ENCODE assay signal across 15 cellular contexts in genomic region chr3:149781216-149781615, GRCh38. TPM values are rescaled to one million over a fixed set of nuclear protein-coding genes. Genes with fewer than 3 reads are reported as not detected.
DNase-seq lines count a peak whose midpoint lies in the region; ATAC-seq, FAIRE-seq and TF ChIP-seq lines count a peak whose summit lies in the region.
"Had no signal": no experiment of that assay in that cellular context is flagged by ENCODE, and none has a peak within 500 bp of the region (broad histone marks: within the 10 kb centered on the region; RNA-seq: fewer than 3 reads in every experiment).

No MANE protein-coding gene starts in this region.

- CTCF ChIA-PET in endothelial cell of umbilical vein (lab: Charles Lee), result interaction anchor here (1.6 kb wide), 1 partner anchor 15 kb away, joined by 5 read pairs; no protein-coding TSS in a partner anchor

- H3K4me1 ChIP-seq in endothelial cell of umbilical vein (ENCODE audit: control insufficient read depth, extremely low read depth, insufficient read depth, low read length) (peaks cover 8% of the 10 kb centered on the region), transverse colon (no peaks in the 10 kb centered on the region)

- DNase-seq in AML-193 (lab: John Stamatoyannopoulos, UW) (peak; percentile 80 to 82), NOMO-1 treated with dmso at 0.1 percent for 144 hours (lab: John Stamatoyannopoulos, UW; ENCODE audit: unreplicated experiment) (peak; percentile 52), endothelial cell of umbilical vein (ENCODE audit: low read depth, low spot score) (peak; percentile 66), A172 (ENCODE audit: low spot score) (no peak), transverse colon (no peak)
- DNase-seq in activated CD4-positive, alpha-beta T cell treated with anti-CD3 and anti-CD28 coated beads, Interleukin-2, amount 50 U/mL, for 1 hour, result no peak
- DNase-seq: activated CD8-positive, alpha-beta memory T cell treated with anti-CD3 and anti-CD28 coated beads for 24 hours; activated gamma-delta T cell treated with Interleukin-2 at 50 U/mL for 16 hours; DMS153; effector memory CD8-positive, alpha-beta T cell; foreskin fibroblast; NCI-H510A treated with DMSO at 0.1 percent for 48 hours; occipital lobe had no signal

- H3K27me3 ChIP-seq in endothelial cell of umbilical vein (ENCODE audit: control insufficient read depth in 2 of 2, insufficient read depth in 2 of 2, low read length in 2 of 2) (no peaks in the 10 kb centered on the region), transverse colon (no peaks in the 10 kb centered on the region)

- H3K4me3 ChIP-seq in endothelial cell of umbilical vein (replicated peaks in 1 of 3; ENCODE audit: insufficient read depth in 1 of 3, low read depth in 1 of 3, low read length in 3 of 3), result no peak overlapping the region
- no peak overlapping the region for H3K4me3 ChIP-seq in transverse colon

- no peaks in the 10 kb centered on the region for H3K79me2 ChIP-seq in endothelial cell of umbilical vein (ENCODE audit: control insufficient read depth, insufficient read depth, low read length)

- H3K36me3 ChIP-seq in endothelial cell of umbilical vein (ENCODE audit: control insufficient read depth in 2 of 2, extremely low read depth in 1 of 2, insufficient read depth in 2 of 2, low read length in 2 of 2), result no peaks in the 10 kb centered on the region
- no peaks in the 10 kb centered on the region for H3K36me3 ChIP-seq in transverse colon

- intact Hi-C loops in endothelial cell of umbilical vein (cut with micrococcal nuclease), result no loop called here
- intact Hi-C loops in transverse colon (cut with DNase I; ENCODE audit: low total_unique reads), result no loop called here

- H4K20me1 ChIP-seq in endothelial cell of umbilical vein (replicated peaks; ENCODE audit: control insufficient read depth, extremely low read depth, insufficient read depth, low read length), result no peaks in the 10 kb centered on the region

- H2AFZ ChIP-seq in endothelial cell of umbilical vein (ENCODE audit: low read depth, low read length), result peak overlapping the region; percentile 5

- peak; percentile 31 for FAIRE-seq in endothelial cell of umbilical vein (lab: Jason Lieb, UNC)

- POLR2A ChIA-PET in endothelial cell of umbilical vein (lab: Charles Lee), result no interaction called here

- peak; percentile 44 for ATAC-seq in HG02885 (IDR thresholded peaks at IDR 0.05; ENCODE audit: poor library complexity, unreplicated experiment)
- ATAC-seq in HG02610 (IDR thresholded peaks at IDR 0.05; ENCODE audit: unreplicated experiment), result no peak
- ATAC-seq: effector memory CD8-positive, alpha-beta T cell had no signal

- no TSS peak for BruUV-seq in endothelial cell of umbilical vein (replicated peaks; lab: Mats Ljungman, UMichigan)

- WGBS in transverse colon (ENCODE audit: low coverage in 1 of 2), 2 donors, result 76 to 87% methylated on average over 3 to 4 of the region's 4 CpGs

- TF ChIP-seq POLR2A in endothelial cell of umbilical vein (IDR thresholded peaks at IDR 0.05; ENCODE audit: low read depth, low read length) (no peak), transverse colon (IDR thresholded peaks at IDR 0.05) (no peak)

- H3K9ac ChIP-seq in endothelial cell of umbilical vein (replicated peaks; ENCODE audit: extremely low read depth, insufficient read depth, low read length), result no peak overlapping the region

- H3K4me2 ChIP-seq in endothelial cell of umbilical vein (ENCODE audit: insufficient read depth, low read length), result no peak overlapping the region

- no peaks in the 10 kb centered on the region for H3K9me1 ChIP-seq in endothelial cell of umbilical vein (replicated peaks; ENCODE audit: control insufficient read depth, extremely low read depth, insufficient read depth, low read length)

- no peak for TF ChIP-seq EP300 in transverse colon (IDR thresholded peaks at IDR 0.05; ENCODE audit: low read depth)

- in situ Hi-C loops in transverse colon (cut with MboI; ENCODE audit: low pct_ligation_motif_present in 1 of 4, low pct_unique_long_range_greater_than_20kb in 1 of 4, low sequenced_read_pairs in 3 of 4), result no loop called here

- H3K9me3 ChIP-seq in endothelial cell of umbilical vein (replicated peaks; ENCODE audit: control insufficient read depth, insufficient read depth, low read length) (no peaks in the 10 kb centered on the region), transverse colon (no peaks in the 10 kb centered on the region)

- TF ChIP-seq CTCF in endothelial cell of umbilical vein (IDR thresholded peaks at IDR 0.05; ENCODE audit: extremely low read depth in 1 of 2, insufficient read depth in 1 of 2, low read depth in 1 of 2, low read length in 2 of 2) (no peak), transverse colon (IDR thresholded peaks at IDR 0.05) (no peak)

- dilution Hi-C loops in endothelial cell of umbilical vein (cut with MboI; ENCODE audit: extremely low pct_ligation_motif_present, low sequenced_read_pairs), result no loop called here

- H3K27ac ChIP-seq in endothelial cell of umbilical vein (ENCODE audit: insufficient read depth, low read depth, low read length) (no peak overlapping the region), transverse colon (peak overlapping the region in 1 of 4 donors; percentile 26)

TF ChIP-seq in endothelial cell of umbilical vein, 7 proteins besides CTCF, POLR2A, EP300 and RAD21:
- TF ChIP-seq GATA2 (IDR thresholded peaks at IDR 0.05; ENCODE audit: insufficient read depth, insufficient read length, low read depth, low read length) (no peak), MYC (IDR thresholded peaks at IDR 0.05; ENCODE audit: low read depth, low read length) (no peak), POLR2AphosphoS5 (IDR thresholded peaks at IDR 0.05; ENCODE audit: insufficient read depth, low read depth, low read length) (no peak), JUN (IDR thresholded peaks at IDR 0.05; ENCODE audit: borderline replicate concordance, insufficient read depth, insufficient read length, low read depth) (no peak)

RNA-seq across cellular contexts. Expression of gene ANKUB1, which starts 11.1 kb away (rescaled TPM):
- total RNA-seq in endothelial cell of umbilical vein (not detected in 2 replicates), transverse colon (not detected)
- not detected in 2 replicates for polyA plus RNA-seq in endothelial cell of umbilical vein
- not detected in 2 replicates for polyA plus RNA-seq in endothelial cell of umbilical vein (2011; cell fraction: cytosol; rRNA removed)
- 0.33 and 0.56 TPM in 2 replicates for polyA plus RNA-seq in endothelial cell of umbilical vein (2011; cell fraction: nucleus; rRNA removed)
- not detected in 2 replicates for polyA plus RNA-seq in endothelial cell of umbilical vein (2012)
- not detected in 2 replicates for polyA minus RNA-seq in endothelial cell of umbilical vein
- not detected for polyA minus RNA-seq in endothelial cell of umbilical vein (2011; cell fraction: cytosol; rRNA and poly(A)+ RNA removed)
- polyA minus RNA-seq in endothelial cell of umbilical vein (2011; cell fraction: nucleus; rRNA and poly(A)+ RNA removed), result not detected in 2 replicates
- not detected in 2 replicates for total RNA-seq in A172 (2014; rRNA removed; shearing (Covaris generic))

RNA-seq across cellular contexts. Expression of gene COMMD2, which starts 28.9 kb away (rescaled TPM):
- total RNA-seq in endothelial cell of umbilical vein (42.9 and 51.0 TPM in 2 replicates), transverse colon (10 to 100 TPM; 11.3 to 20.2 (median 16.1) TPM)
- 10.7 and 18.3 TPM in 2 replicates for polyA plus RNA-seq in endothelial cell of umbilical vein
- polyA plus RNA-seq in endothelial cell of umbilical vein (2011; cell fraction: cytosol; rRNA removed), result 36.3 and 38.6 TPM in 2 replicates
- 16.7 and 21.6 TPM in 2 replicates for polyA plus RNA-seq in endothelial cell of umbilical vein (2011; cell fraction: nucleus; rRNA removed)
- polyA plus RNA-seq in endothelial cell of umbilical vein (2012), result 20.0 and 26.4 TPM in 2 replicates
- polyA minus RNA-seq in endothelial cell of umbilical vein, result 11.8 and 13.6 TPM in 2 replicates
- polyA minus RNA-seq in endothelial cell of umbilical vein (2011; cell fraction: cytosol; rRNA and poly(A)+ RNA removed), result 15.7 TPM
- polyA minus RNA-seq in endothelial cell of umbilical vein (2011; cell fraction: nucleus; rRNA and poly(A)+ RNA removed), result 11.2 and 19.7 TPM in 2 replicates
- 50.4 and 74.3 TPM in 2 replicates for total RNA-seq in A172 (2014; rRNA removed; shearing (Covaris generic))

RNA-seq across cellular contexts. Expression of gene RNF13, which starts 31.8 kb away (rescaled TPM):
- total RNA-seq in endothelial cell of umbilical vein, result 27.1 and 29.5 TPM in 2 replicates
- polyA plus RNA-seq in endothelial cell of umbilical vein, result 14.8 and 16.4 TPM in 2 replicates
- 20.3 and 22.2 TPM in 2 replicates for polyA plus RNA-seq in endothelial cell of umbilical vein (2011; cell fraction: cytosol; rRNA removed)
- polyA plus RNA-seq in endothelial cell of umbilical vein (2011; cell fraction: nucleus; rRNA removed), result 23.1 and 24.2 TPM in 2 replicates
- polyA plus RNA-seq in endothelial cell of umbilical vein (2012), result 18.0 and 28.6 TPM in 2 replicates
- polyA minus RNA-seq in endothelial cell of umbilical vein, result 39.7 and 49.4 TPM in 2 replicates
- polyA minus RNA-seq in endothelial cell of umbilical vein (2011; cell fraction: cytosol; rRNA and poly(A)+ RNA removed), result 97.7 TPM
- polyA minus RNA-seq in endothelial cell of umbilical vein (2011; cell fraction: nucleus; rRNA and poly(A)+ RNA removed), result 40.5 and 42.7 TPM in 2 replicates
- total RNA-seq in A172 (2014; rRNA removed; shearing (Covaris generic)), result 38.0 and 49.5 TPM in 2 replicates
- total RNA-seq in transverse colon, result 10 to 100 TPM; 18.3 to 68.6 (median 42.8) TPM

Comparison
In these comparisons a context has a peak if more than half of its experiments do, and no peak if none do; other contexts are left out.
1. DNase-seq: peak in AML-193 (2 of 2), NOMO-1 treated with dmso at 0.1 percent for 144 hours (single experiment) and endothelial cell of umbilical vein (single experiment); none in A172 (single experiment), activated CD4-positive, alpha-beta T cell treated with anti-CD3 and anti-CD28 coated beads, Interleukin-2, amount 50 U/mL, for 1 hour (single experiment) and transverse colon (single experiment).